Comparison of ENCODE assay signal across 4 cellular contexts in genomic region chr11:67974746-67975145, GRCh38. TPM values are rescaled to one million over a fixed set of nuclear protein-coding genes. Genes with fewer than 3 reads are reported as not detected.
"Had no signal": no experiment of that assay in that cellular context is flagged by ENCODE, and none has a peak within 500 bp of the region (broad histone marks: within the 10 kb centered on the region; RNA-seq: fewer than 3 reads in every experiment).

No MANE protein-coding gene starts in this region.

RNA-seq across cellular contexts. Expression of gene ALDH3B1, which starts 35.4 kb away (rescaled TPM):
- total RNA-seq: activated naive CD4-positive, alpha-beta T cell treated with anti-CD3 and anti-CD28 coated beads for 36 hours; activated naive CD8-positive, alpha-beta T cell treated with anti-CD3 and anti-CD28 coated beads for 36 hours; activated T-helper 1 cell treated with anti-CD3 and anti-CD28 coated beads, Interleukin-12 subunit alpha, Interleukin-12 subunit beta, Interleukin-2, Interleukin-4 antibody, amounts not matched to agents 30 ng/mL and 10 ng/mL and 1 ng/mL, durations not matched to agents 14 hours and 24 hours and 36 hours; activated T-helper 2 cell treated with anti-CD3 and anti-CD28 coated beads, Interferon-gamma antibody, Interleukin-2, Interleukin-4, amounts not matched to agents 10 μg/mL and 5 μg/mL and 100 μg/mL, durations not matched to agents 14 hours and 24 hours and 36 hours had no signal
